In the genomic region with DNA sequence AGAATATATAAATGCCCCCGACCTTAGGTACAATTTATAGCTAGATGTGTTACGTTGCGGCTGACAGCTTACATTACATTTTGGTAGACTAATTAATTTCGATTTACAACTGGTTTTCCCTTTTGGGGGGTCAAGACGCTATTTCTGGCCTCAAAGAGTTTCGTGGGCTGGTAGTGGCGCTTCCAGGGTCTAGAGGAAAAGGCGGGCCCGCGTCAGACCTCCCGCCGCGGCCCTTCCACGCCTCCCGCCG, we compare ENCODE assay signal across 8 cellular contexts. TPM values are rescaled to one million over a fixed set of nuclear protein-coding genes. Genes with fewer than 3 reads are reported as not detected.
A peak's percentile ranks its signal among the peaks of the same experiment; 100 is the strongest.
DNase-seq lines count a peak whose midpoint lies in the region; ATAC-seq, FAIRE-seq and TF ChIP-seq lines count a peak whose summit lies in the region.

No MANE protein-coding gene starts in this region.

- H3K4me2 ChIP-seq in GM12878 (ENCODE audit: control insufficient read depth, insufficient read depth) (peak overlapping the region; percentile 95), mesenchymal stem cell (ENCODE audit: low read length, poor library complexity, severe bottlenecking) (peak overlapping the region; percentile 80)

- H3K4me1 ChIP-seq in heart left ventricle (peaks cover 2 to 45% (median 23%) of the 10 kb centered on the region in 12 donors), GM12878 (ENCODE audit: control insufficient read depth, insufficient read depth, low read length) (peaks cover 3% of the 10 kb centered on the region; the same call in 1 of the 2 replicates), mesenchymal stem cell (ENCODE audit: control insufficient read depth, insufficient read depth, low read depth, low read length) (peaks cover 12% of the 10 kb centered on the region), uterus (peaks cover 3 to 11% of the 10 kb centered on the region in 2 donors)

- TF ChIP-seq EP300 in GM12878 (IDR thresholded peaks at IDR 0.05; ENCODE audit: borderline replicate concordance in 1 of 2, control insufficient read depth in 1 of 2, low read depth in 2 of 2, low read length in 2 of 2): no peak

- H3K18ac ChIP-seq in mesenchymal stem cell (ENCODE audit: low read depth in 1 of 2, low read length in 2 of 2): peak overlapping the region; percentile 82 to 86

- POLR2A ChIA-PET in GM12878 (lab: Charles Lee): interaction anchor here (0.6 to 3.8 kb wide), 17 partner anchors 9 to 943 kb away, joined by 3 to 32 read pairs (median 5); a partner anchor contains a TSS

- peak overlapping the region in 1 of 2 experiments; percentile 10 for H3K23ac ChIP-seq in mesenchymal stem cell (ENCODE audit: low read length in 2 of 2)

- ATAC-seq in heart left ventricle (no peak), left cardiac atrium (no peak), GM12878 (no peak), GM18517 (IDR thresholded peaks at IDR 0.05; ENCODE audit: unreplicated experiment) (no peak)

- H2BK120ac ChIP-seq in mesenchymal stem cell (ENCODE audit: low read depth, low read length): peak overlapping the region; percentile 27

- H4K8ac ChIP-seq in mesenchymal stem cell (ENCODE audit: low read length): peak overlapping the region; percentile 91

- no peaks in the 10 kb centered on the region for H4K20me1 ChIP-seq in GM12878 (ENCODE audit: control insufficient read depth, insufficient read depth)

- H3K36me3 ChIP-seq in heart left ventricle (peaks cover 0 to 6% (median 0%) of the 10 kb centered on the region in 9 donors), GM12878 (ENCODE audit: control insufficient read depth in 2 of 2, insufficient read depth in 2 of 2, low read length in 1 of 2) (no peaks in the 10 kb centered on the region), mesenchymal stem cell (ENCODE audit: control insufficient read depth in 1 of 2, insufficient read depth in 2 of 2, low read depth in 1 of 2, low read length in 2 of 2) (peaks cover 3 to 11% of the 10 kb centered on the region in 2 experiments), uterus (no peaks in the 10 kb centered on the region)

- H3K79me1 ChIP-seq in mesenchymal stem cell (replicated peaks; ENCODE audit: low read length, poor library complexity, severe bottlenecking): peaks cover 18% of the 10 kb centered on the region

- TF ChIP-seq RAD21 in GM12878 (IDR thresholded peaks at IDR 0.05; ENCODE audit: insufficient read depth, low read depth, low read length): no peak

- H3K9me3 ChIP-seq in heart left ventricle: no peaks in the 10 kb centered on the region
- no peaks in the 10 kb centered on the region for H3K9me3 ChIP-seq in GM12878 (replicated peaks; ENCODE audit: control insufficient read depth, insufficient read depth, low read length)
- no peaks in the 10 kb centered on the region for H3K9me3 ChIP-seq in mesenchymal stem cell (ENCODE audit: control insufficient read depth, low read length)
- H3K9me3 ChIP-seq in uterus: no peaks in the 10 kb centered on the region

- WGBS in heart left ventricle, 4 donors: 1 to 2% (median 1%) methylated on average over 16 of the region's 16 CpGs
- WGBS in GM12878 (ENCODE audit: insufficient coverage, insufficient replicate concordance, low lambda C conversion rate, missing lambda C conversion rate): 1% methylated on average over 16 of the region's 16 CpGs
- 0% methylated on average over 13 of the region's 16 CpGs for WGBS in mesenchymal stem cell

- peak overlapping the region; percentile 89 for H3K9ac ChIP-seq in GM12878 (ENCODE audit: control insufficient read depth, insufficient read depth, low read length)
- peak overlapping the region; percentile 97 for H3K9ac ChIP-seq in mesenchymal stem cell (ENCODE audit: low read length)

- no peak for DNase-seq in heart left ventricle
- no peak for DNase-seq in left cardiac atrium
- no peak for DNase-seq in GM12878 (ENCODE audit: low read depth, low spot score)
- no peak for DNase-seq in mesenchymal stem cell
- DNase-seq in uterus: no peak
- no peak for DNase-seq in NCI-H446 treated with DMSO at 0.1 percent for 48 hours (lab: John Stamatoyannopoulos, UW)
- no peak for DNase-seq in urothelium cell line (ENCODE audit: low spot score)

- CTCF ChIA-PET in GM12878 (lab: Yijun Ruan, JAX): interaction anchor here (0.8 to 11.1 kb wide), 10 partner anchors 9 to 107 kb away, joined by 3 to 200 read pairs (median 8); a partner anchor contains a TSS

- no peak overlapping the region for H2BK5ac ChIP-seq in mesenchymal stem cell (ENCODE audit: low read depth, low read length, poor library complexity, severe bottlenecking)

- H3K4me3 ChIP-seq in heart left ventricle (peak overlapping the region; percentile 45 to 99 (median 90)), GM12878 (peak overlapping the region; percentile 92), mesenchymal stem cell (ENCODE audit: insufficient read depth in 1 of 2, low read depth in 1 of 2, low read length in 2 of 2) (peak overlapping the region; percentile 92 to 96), uterus (peak overlapping the region; percentile 86 to 98)

- peak overlapping the region; percentile 57 for H4K91ac ChIP-seq in mesenchymal stem cell (ENCODE audit: low read length)

- peak overlapping the region; percentile 99 for H2BK15ac ChIP-seq in mesenchymal stem cell (ENCODE audit: low read depth, poor library complexity, severe bottlenecking)

- TF ChIP-seq POLR2A in heart left ventricle (IDR thresholded peaks at IDR 0.05) (no peak), GM12878 (IDR thresholded peaks at IDR 0.05; ENCODE audit: low read depth, low read length) (no peak), uterus (IDR thresholded peaks at IDR 0.05) (no peak)

- SMC1A ChIA-PET in GM12878 (lab: Charles Lee; ENCODE audit: uncharacterized antibody, unreplicated experiment): interaction anchor here (0.7 to 2.4 kb wide), 14 partner anchors 10 to 109 kb away, joined by 3 to 14 read pairs (median 4); a partner anchor contains a TSS

- peak overlapping the region; percentile 63 to 98 (median 92) for H3K27ac ChIP-seq in heart left ventricle
- H3K27ac ChIP-seq in GM12878 (ENCODE audit: control insufficient read depth, insufficient read depth): peak overlapping the region; percentile 78
- peak overlapping the region; percentile 75 for H3K27ac ChIP-seq in mesenchymal stem cell (ENCODE audit: low read length, poor library complexity, severe bottlenecking)
- peak overlapping the region; percentile 92 to 93 for H3K27ac ChIP-seq in uterus

- H3K27me3 ChIP-seq in heart left ventricle: no peaks in the 10 kb centered on the region
- no peaks in the 10 kb centered on the region for H3K27me3 ChIP-seq in GM12878 (replicated peaks in 1 of 2; ENCODE audit: control insufficient read depth in 2 of 2, insufficient read depth in 2 of 2, low read length in 1 of 2)
- H3K27me3 ChIP-seq in mesenchymal stem cell (ENCODE audit: control insufficient read depth in 1 of 2, insufficient read depth in 1 of 2, low read length in 2 of 2): no peaks in the 10 kb centered on the region
- H3K27me3 ChIP-seq in uterus: no peaks in the 10 kb centered on the region

- H3K4ac ChIP-seq in mesenchymal stem cell (ENCODE audit: low read depth in 1 of 2, low read length in 2 of 2): no peak overlapping the region

- no peak for FAIRE-seq in GM12878 (lab: Jason Lieb, UNC)
- no peak for FAIRE-seq in urothelium cell line (lab: Jason Lieb, UNC)

- RAD21 ChIA-PET in GM12878 (lab: Charles Lee; ENCODE audit: unreplicated experiment): interaction anchor here (0.7 to 9.4 kb wide), 22 partner anchors 11 to 461 kb away, joined by 3 to 73 read pairs (median 4); a partner anchor contains a TSS

- BruUV-seq in GM12878 (replicated peaks; lab: Mats Ljungman, UMichigan): no TSS peak

- peaks cover 53% of the 10 kb centered on the region for H3K79me2 ChIP-seq in GM12878 (ENCODE audit: control insufficient read depth, insufficient read depth, low read length)

- TF ChIP-seq CTCF in heart left ventricle (IDR thresholded peaks at IDR 0.05) (no peak), GM12878 (IDR thresholded peaks at IDR 0.05 in 2 of 3, conservative IDR thresholded peaks at IDR 0.05 in 1 of 3; ENCODE audit: control insufficient read depth in 2 of 3, extremely low read depth in 1 of 3, insufficient read depth in 1 of 3, low read depth in 3 of 3, low read length in 3 of 3) (no peak), uterus (IDR thresholded peaks at IDR 0.05) (no peak)

- H2AFZ ChIP-seq in GM12878 (ENCODE audit: control insufficient read depth, low read depth, low read length) (peak overlapping the region; percentile 89), mesenchymal stem cell (ENCODE audit: low read depth, low read length) (peak overlapping the region; percentile 43)

- in situ Hi-C loops in GM12878 (cut with MboI): no loop called here

- intact Hi-C loops in heart left ventricle (cut with DNase I): loop anchor here in 9 of 10 donors (2.0 to 10.0 kb wide), 7 partner anchors 53 to 110 kb away; a partner anchor contains a TSS
- intact Hi-C loops in left cardiac atrium (cut with DNase I): loop anchor here in 1 of 2 donors (5.0 kb wide), 1 partner anchor 58 kb away; a partner anchor contains a TSS
- intact Hi-C loops in GM12878 (cut with micrococcal nuclease; ENCODE audit: unreplicated experiment): no loop called here
- intact Hi-C loops in uterus (cut with DNase I; ENCODE audit: low total_unique reads): no loop called here

- H2BK12ac ChIP-seq in mesenchymal stem cell (ENCODE audit: low read length in 2 of 2): no peak overlapping the region

- H3K14ac ChIP-seq in mesenchymal stem cell (ENCODE audit: low read length in 2 of 2): peak overlapping the region in 1 of 2 experiments; percentile 50

- no peak overlapping the region for H2AK5ac ChIP-seq in mesenchymal stem cell (ENCODE audit: low read length, severe bottlenecking)

RNA-seq across cellular contexts. Expression of a gene that starts 0.4 kb away (rescaled TPM):
- total RNA-seq in heart left ventricle (10 to 100 TPM in 6 of 9 donors, 1 to 10 TPM in 3; 6.5 to 17.6 (median 12.3) TPM), left cardiac atrium (10 to 100 TPM; 15.1 to 16.6 TPM), GM12878 (2014; rRNA removed) (66.7 and 75.5 TPM in 2 replicates), GM12878 (2014; rRNA removed; fragmentation: Illumina TruSeq; extraction: Trizol) (135 TPM in 2 replicates), GM12878 (2021) (52.2 and 55.7 TPM in 2 replicates), uterus (10 to 100 TPM in 3 of 4 donors, 1 to 10 TPM in 1; 1.3 to 40.6 (median 28.7) TPM)
- polyA plus RNA-seq in heart left ventricle (10 to 100 TPM; 10.6 to 11.6 TPM), GM12878 (2011; rRNA removed) (86.9 and 161 TPM in 2 replicates), GM12878 (2014; fragmentation: Illumina TruSeq; extraction: Trizol) (127 and 172 TPM in 2 replicates), GM12878 (2014; fragmentation: Nextera tagmentation; extraction: Ambion mirVana) (100 to 1,000 TPM; 202 to 242 TPM), GM12878 (2014; rRNA removed) (82.6 and 99.2 TPM in 2 replicates), GM12878 (2016; fragmentation: Nextera tagmentation; extraction: Ambion mirVana) (100 to 1,000 TPM; 170 to 202 TPM)
- total RNA-seq in GM12878 (2013; cell fraction: nucleolus; rRNA removed): 106 and 127 TPM in 2 replicates
- polyA plus RNA-seq in GM12878 (2011; ENCODE audit: low read depth): 60.8 TPM
- polyA plus RNA-seq in GM12878 (2011; cell fraction: cytosol; rRNA removed): 21.1 and 22.0 TPM in 2 replicates
- 28.7 and 31.5 TPM in 2 replicates for polyA plus RNA-seq in GM12878 (2011; cell fraction: nucleus; rRNA removed)
- 57.6 and 67.2 TPM in 2 replicates for polyA plus RNA-seq in GM12878 (2012)
- polyA minus RNA-seq in GM12878 (2011; rRNA and poly(A)+ RNA removed): 14.7 and 18.5 TPM in 2 replicates
- polyA minus RNA-seq in GM12878 (2011; cell fraction: cytosol; rRNA and poly(A)+ RNA removed): 8.2 and 9.7 TPM in 2 replicates
- polyA minus RNA-seq in GM12878 (2011; cell fraction: nucleus; rRNA and poly(A)+ RNA removed): 25.1 and 30.4 TPM in 2 replicates
- 30.6 TPM for polyA plus RNA-seq in mesenchymal stem cell (2013, experiment 1 of 2)
- 33.0 TPM for polyA plus RNA-seq in mesenchymal stem cell (2013, experiment 2 of 2)

RNA-seq across cellular contexts. Expression of a gene that starts 1.0 kb away (rescaled TPM):
- 10 to 100 TPM; 10.9 to 18.5 (median 14.3) TPM for total RNA-seq in heart left ventricle
- polyA plus RNA-seq in heart left ventricle: 10 to 100 TPM in 1 of 2 donors, 1 to 10 TPM in 1; 3.7 to 18.2 TPM
- 10 to 100 TPM; 13.5 to 17.9 TPM for total RNA-seq in left cardiac atrium
- total RNA-seq in GM12878 (2013; cell fraction: nucleolus; rRNA removed): 10.5 and 12.8 TPM in 2 replicates
- 15.2 and 17.2 TPM in 2 replicates for total RNA-seq in GM12878 (2014; rRNA removed)
- total RNA-seq in GM12878 (2014; rRNA removed; fragmentation: Illumina TruSeq; extraction: Trizol): 20.3 and 21.0 TPM in 2 replicates
- total RNA-seq in GM12878 (2021): 22.1 and 22.4 TPM in 2 replicates
- 19.3 TPM for polyA plus RNA-seq in GM12878 (2011; ENCODE audit: low read depth)
- polyA plus RNA-seq in GM12878 (2011; rRNA removed): 34.4 and 35.9 TPM in 2 replicates
- polyA plus RNA-seq in GM12878 (2011; cell fraction: cytosol; rRNA removed): 24.7 and 27.5 TPM in 2 replicates
- polyA plus RNA-seq in GM12878 (2011; cell fraction: nucleus; rRNA removed): 19.8 and 20.4 TPM in 2 replicates
- polyA plus RNA-seq in GM12878 (2012): 17.7 and 24.4 TPM in 2 replicates
- 18.1 and 25.8 TPM in 2 replicates for polyA plus RNA-seq in GM12878 (2014; fragmentation: Illumina TruSeq; extraction: Trizol)
- polyA plus RNA-seq in GM12878 (2014; fragmentation: Nextera tagmentation; extraction: Ambion mirVana): 10 to 100 TPM; 11.0 to 18.4 TPM
- polyA plus RNA-seq in GM12878 (2014; rRNA removed): 24.9 and 25.6 TPM in 2 replicates
- polyA plus RNA-seq in GM12878 (2016; fragmentation: Nextera tagmentation; extraction: Ambion mirVana): 10 to 100 TPM; 23.9 to 25.3 TPM
- polyA minus RNA-seq in GM12878 (2011; rRNA and poly(A)+ RNA removed): 21.6 and 25.0 TPM in 2 replicates
- polyA minus RNA-seq in GM12878 (2011; cell fraction: cytosol; rRNA and poly(A)+ RNA removed): 10.4 and 13.6 TPM in 2 replicates
- polyA minus RNA-seq in GM12878 (2011; cell fraction: nucleus; rRNA and poly(A)+ RNA removed): 5.4 and 8.3 TPM in 2 replicates
- 34.6 TPM for polyA plus RNA-seq in mesenchymal stem cell (2013, experiment 1 of 2)
- 34.2 TPM for polyA plus RNA-seq in mesenchymal stem cell (2013, experiment 2 of 2)
- total RNA-seq in uterus: 10 to 100 TPM in 3 of 4 donors, under 1 TPM in 1; 0.51 to 30.7 (median 25.1) TPM

RNA-seq across cellular contexts. Expression of a gene that starts 51.1 kb away (rescaled TPM):
- not detected for total RNA-seq in heart left ventricle
- not detected for polyA plus RNA-seq in heart left ventricle
- not detected for total RNA-seq in left cardiac atrium
- total RNA-seq in GM12878 (2013; cell fraction: nucleolus; rRNA removed): not detected in 2 replicates
- not detected in 2 replicates for total RNA-seq in GM12878 (2014; rRNA removed)
- not detected in 2 replicates for total RNA-seq in GM12878 (2014; rRNA removed; fragmentation: Illumina TruSeq; extraction: Trizol)
- not detected in 2 replicates for total RNA-seq in GM12878 (2021)
- polyA plus RNA-seq in GM12878 (2011; ENCODE audit: low read depth): 0.21 TPM
- 0.04 TPM in 1 of 2 replicates, not detected in the other for polyA plus RNA-seq in GM12878 (2011; rRNA removed)
- polyA plus RNA-seq in GM12878 (2011; cell fraction: cytosol; rRNA removed): 0.04 TPM in 1 of 2 replicates, not detected in the other
- 0.23 TPM in 1 of 2 replicates, not detected in the other for polyA plus RNA-seq in GM12878 (2011; cell fraction: nucleus; rRNA removed)
- polyA plus RNA-seq in GM12878 (2012): 0.17 and 0.37 TPM in 2 replicates
- 0.12 TPM in 1 of 2 replicates, not detected in the other for polyA plus RNA-seq in GM12878 (2014; fragmentation: Illumina TruSeq; extraction: Trizol)
- under 1 TPM in 1 of 2 experiments, not detected in 1; 0.13 TPM for polyA plus RNA-seq in GM12878 (2014; fragmentation: Nextera tagmentation; extraction: Ambion mirVana)
- 0.26 TPM in 1 of 2 replicates, not detected in the other for polyA plus RNA-seq in GM12878 (2014; rRNA removed)
- polyA plus RNA-seq in GM12878 (2016; fragmentation: Nextera tagmentation; extraction: Ambion mirVana): under 1 TPM in 1 of 2 experiments, not detected in 1; 0.11 TPM
- not detected in 2 replicates for polyA minus RNA-seq in GM12878 (2011; rRNA and poly(A)+ RNA removed)
- polyA minus RNA-seq in GM12878 (2011; cell fraction: cytosol; rRNA and poly(A)+ RNA removed): not detected in 2 replicates
- polyA minus RNA-seq in GM12878 (2011; cell fraction: nucleus; rRNA and poly(A)+ RNA removed): not detected in 2 replicates
- not detected for polyA plus RNA-seq in mesenchymal stem cell (2013, experiment 1 of 2)
- polyA plus RNA-seq in mesenchymal stem cell (2013, experiment 2 of 2): not detected
- 1 to 10 TPM in 1 of 4 donors, not detected in 3; 2.1 TPM for total RNA-seq in uterus

RNA-seq across cellular contexts. Expression of a gene that starts 55.5 kb away (rescaled TPM):
- total RNA-seq in heart left ventricle (10 to 100 TPM; 11.2 to 23.5 (median 14.4) TPM), left cardiac atrium (10 to 100 TPM; 12.9 to 15.2 TPM), GM12878 (2014; rRNA removed) (20.4 and 24.6 TPM in 2 replicates), GM12878 (2014; rRNA removed; fragmentation: Illumina TruSeq; extraction: Trizol) (17.1 and 20.6 TPM in 2 replicates), GM12878 (2021) (13.5 and 14.5 TPM in 2 replicates), uterus (10 to 100 TPM in 3 of 4 donors, 1 to 10 TPM in 1; 6.7 to 25.9 (median 14.8) TPM)
- polyA plus RNA-seq in heart left ventricle (10 to 100 TPM in 1 of 2 donors, 1 to 10 TPM in 1; 8.7 to 29.5 TPM), GM12878 (2011; rRNA removed) (36.0 and 36.3 TPM in 2 replicates), GM12878 (2014; fragmentation: Illumina TruSeq; extraction: Trizol) (23.4 and 30.2 TPM in 2 replicates), GM12878 (2014; fragmentation: Nextera tagmentation; extraction: Ambion mirVana) (10 to 100 TPM; 13.0 to 15.7 TPM), GM12878 (2014; rRNA removed) (16.6 and 17.7 TPM in 2 replicates), GM12878 (2016; fragmentation: Nextera tagmentation; extraction: Ambion mirVana) (10 to 100 TPM; 20.2 to 24.2 TPM)
- 13.8 and 15.5 TPM in 2 replicates for total RNA-seq in GM12878 (2013; cell fraction: nucleolus; rRNA removed)
- 17.5 TPM for polyA plus RNA-seq in GM12878 (2011; ENCODE audit: low read depth)
- polyA plus RNA-seq in GM12878 (2011; cell fraction: cytosol; rRNA removed): 30.2 and 33.3 TPM in 2 replicates
- 17.6 and 21.2 TPM in 2 replicates for polyA plus RNA-seq in GM12878 (2011; cell fraction: nucleus; rRNA removed)
- 12.5 and 12.8 TPM in 2 replicates for polyA plus RNA-seq in GM12878 (2012)
- 24.9 and 28.0 TPM in 2 replicates for polyA minus RNA-seq in GM12878 (2011; rRNA and poly(A)+ RNA removed)
- polyA minus RNA-seq in GM12878 (2011; cell fraction: cytosol; rRNA and poly(A)+ RNA removed): 5.9 and 10.4 TPM in 2 replicates
- polyA minus RNA-seq in GM12878 (2011; cell fraction: nucleus; rRNA and poly(A)+ RNA removed): 7.3 and 7.4 TPM in 2 replicates
- 39.7 TPM for polyA plus RNA-seq in mesenchymal stem cell (2013, experiment 1 of 2)
- polyA plus RNA-seq in mesenchymal stem cell (2013, experiment 2 of 2): 40.4 TPM

Comparison
In these comparisons a context has a peak if more than half of its experiments do, and no peak if none do; other contexts are left out.
1. intact Hi-C loops: an anchor here in heart left ventricle (2.0 to 10.0 kb wide); none called in GM12878 and uterus.